In genomic region chr1:85577421-85578320, GRCh38 we compare ENCODE assay signal across 7 cellular contexts. TPM values are rescaled to one million over a fixed set of nuclear protein-coding genes. Genes with fewer than 3 reads are reported as not detected.
A peak's percentile ranks its signal among the peaks of the same experiment; 100 is the strongest.
DNase-seq lines count a peak whose midpoint lies in the region; ATAC-seq and TF ChIP-seq lines count a peak whose summit lies in the region.

No MANE protein-coding gene starts in this region.

- CTCF ChIA-PET in PC-3 (lab: Charles Lee): interaction anchor here (0.6 to 1.0 kb wide), 2 partner anchors 9 to 27 kb away, joined by 3 to 8 read pairs; no protein-coding TSS in a partner anchor

- no peak for TF ChIP-seq POLR2A in GM18505 (IDR thresholded peaks at IDR 0.05; ENCODE audit: borderline replicate concordance, extremely low read depth, insufficient read depth, insufficient read length)
- no peak for TF ChIP-seq POLR2A in upper lobe of left lung (IDR thresholded peaks at IDR 0.05)

- H3K27ac ChIP-seq in PC-3 (ENCODE audit: low read length) (peak overlapping the region; percentile 49), upper lobe of left lung (peak overlapping the region; percentile 95 to 98 (median 96))

- POLR2A ChIA-PET in PC-3 (lab: Charles Lee; ENCODE audit: unreplicated experiment): interaction anchor here (0.5 to 1.5 kb wide), 7 partner anchors 27 to 275 kb away, joined by 5 to 20 read pairs (median 11); no protein-coding TSS in a partner anchor

- H3K4me2 ChIP-seq in PC-3 (ENCODE audit: low read length): peak overlapping the region; percentile 92

- H4K20me1 ChIP-seq in PC-3 (ENCODE audit: low read length): peaks cover 18% of the 10 kb centered on the region

- H3K4me3 ChIP-seq in PC-3 (ENCODE audit: low read length) (peak overlapping the region; percentile 79), upper lobe of left lung (peak overlapping the region; percentile 48 to 68 (median 67))

- ATAC-seq in GM18505 (IDR thresholded peaks at IDR 0.05; ENCODE audit: unreplicated experiment) (peak; percentile 25), PC-3 (no peak; the same call in 1 of the 2 replicates), upper lobe of left lung (ENCODE audit: low FRiP score in 2 of 2) (peak in 1 of 2 donors; percentile 0)

- intact Hi-C loops in PC-3 (cut with micrococcal nuclease): loop anchor here (1.0 to 2.0 kb wide), 4 partner anchors 75 to 179 kb away; partner anchors contain the start of gene DDAH1

- peaks cover 17% of the 10 kb centered on the region for H3K36me3 ChIP-seq in PC-3 (ENCODE audit: low read depth, low read length)
- H3K36me3 ChIP-seq in upper lobe of left lung: peaks cover 0 to 15% (median under 1%) of the 10 kb centered on the region in 4 donors

- no peaks in the 10 kb centered on the region for H3K9me2 ChIP-seq in PC-3 (replicated peaks; ENCODE audit: low read length)

- H2AFZ ChIP-seq in PC-3 (ENCODE audit: low read length): peak overlapping the region; percentile 79

- H3F3A ChIP-seq in PC-3 (ENCODE audit: low read length, unreplicated experiment): peaks cover 10% of the 10 kb centered on the region

- 6 to 11% methylated on average over 16 to 33 of the region's 33 CpGs for WGBS in upper lobe of left lung, 2 donors

- H3K4me1 ChIP-seq in PC-3 (ENCODE audit: insufficient read depth, low read length) (peaks cover 41% of the 10 kb centered on the region), upper lobe of left lung (peaks cover 19 to 59% (median 23%) of the 10 kb centered on the region in 4 donors)

- H3K9me3 ChIP-seq in PC-3 (ENCODE audit: low read length) (no peaks in the 10 kb centered on the region), upper lobe of left lung (no peaks in the 10 kb centered on the region)

- no peak for TF ChIP-seq EP300 in upper lobe of left lung (IDR thresholded peaks at IDR 0.05)

- TF ChIP-seq CTCF in PC-3 (conservative IDR thresholded peaks at IDR 0.05; ENCODE audit: low read depth, low read length) (no peak), upper lobe of left lung (IDR thresholded peaks at IDR 0.05) (no peak)

- H3K27me3 ChIP-seq in PC-3 (ENCODE audit: low read length) (no peaks in the 10 kb centered on the region), upper lobe of left lung (peaks cover 0 to 5% (median 2%) of the 10 kb centered on the region in 4 donors)

- peaks cover 46% of the 10 kb centered on the region for H3K79me2 ChIP-seq in PC-3 (ENCODE audit: low read length)

- DNase-seq in HCEC 1CT: peak; percentile 88
- no peak for DNase-seq in PC-3
- DNase-seq in dedifferentiated amniotic fluid mesenchymal stem cell (ENCODE audit: extremely low spot score): peak; percentile 73
- DNase-seq in medulla oblongata (ENCODE audit: extremely low spot score): peak; percentile 16
- DNase-seq in upper lobe of left lung: peak in 1 of 2 donors; percentile 74
- DNase-seq in OCI-M2 (lab: John Stamatoyannopoulos, UW; ENCODE audit: unreplicated experiment): no peak

- BruUV-seq in PC-3 (replicated peaks; lab: Mats Ljungman, UMichigan): no TSS peak

- peak overlapping the region; percentile 72 for H3K9ac ChIP-seq in PC-3 (ENCODE audit: low read length)

RNA-seq across cellular contexts. Expression of gene CCN1, which starts 2.9 kb away (rescaled TPM):
- total RNA-seq in PC-3 (2014; rRNA removed) (85.4 and 123 TPM in 2 replicates), upper lobe of left lung (100 to 1,000 TPM; 103 to 249 (median 162) TPM)

Comparison
In these comparisons a context has a peak if more than half of its experiments do, and no peak if none do; other contexts are left out.
1. DNase-seq: peak in HCEC 1CT (single experiment), dedifferentiated amniotic fluid mesenchymal stem cell (single experiment) and medulla oblongata (single experiment); none in PC-3 (single experiment) and OCI-M2 (single experiment).